8 cellular contexts compared by ENCODE assay signal in genomic region chr15:72670656-72671352, GRCh38. TPM values are rescaled to one million over a fixed set of nuclear protein-coding genes. Genes with fewer than 3 reads are reported as not detected.
A peak's percentile ranks its signal among the peaks of the same experiment; 100 is the strongest.
DNase-seq lines count a peak whose midpoint lies in the region; ATAC-seq and TF ChIP-seq lines count a peak whose summit lies in the region.
"Not testable (repeated sequence)": the region's sequence is repeated elsewhere in the genome, so short reads cannot be mapped to it uniquely, and the experiment has no call there.

No MANE protein-coding gene starts in this region.

- peak overlapping the region; percentile 59 for H3K4me2 ChIP-seq in SU-DHL-6 (ENCODE audit: low read depth, low read length, poor library complexity, severe bottlenecking)

- intact Hi-C loops in CD14-positive monocyte (cut with micrococcal nuclease): loop anchor here in 1 of 2 donors (10.0 kb wide), 3 partner anchors 66 to 476 kb away; partner anchors contain the start of gene GRAMD2A

- not testable (repeated sequence) for H2AFZ ChIP-seq in SU-DHL-6 (ENCODE audit: low read depth, low read length, severe bottlenecking)

- H3K9ac ChIP-seq in SU-DHL-6 (ENCODE audit: low read length): not testable (repeated sequence)

- H3K27me3 Mint-ChIP-seq in CD14-positive monocyte (ENCODE audit: low read depth in 3 of 3): peaks cover 8 to 15% (median 11%) of the 10 kb centered on the region in 3 donors
- peaks cover 6 to 21% (median 18%) of the 10 kb centered on the region in 3 donors for H3K27me3 Mint-ChIP-seq in naive B cell

- not testable (repeated sequence) for H3K4me1 ChIP-seq in gastroesophageal sphincter

- ATAC-seq in GM19395 (IDR thresholded peaks at IDR 0.05; ENCODE audit: unreplicated experiment): peak; percentile 95
- ATAC-seq in HG03175 (IDR thresholded peaks at IDR 0.05; ENCODE audit: unreplicated experiment): peak; percentile 91
- ATAC-seq in gastroesophageal sphincter: peak; percentile 90
- ATAC-seq in naive B cell (ENCODE audit: low read depth in 2 of 2): peak; percentile 91 to 92

- not testable (repeated sequence) for H3K79me2 ChIP-seq in SU-DHL-6 (ENCODE audit: insufficient read depth, low read length)

- H3K36me3 ChIP-seq in SU-DHL-6 (ENCODE audit: low read length); gastroesophageal sphincter: not testable (repeated sequence)

- H3K4me3 Mint-ChIP-seq in CD14-positive monocyte (peak overlapping the region; percentile 84 to 94), naive B cell (peak overlapping the region in 7 of 8 donors; percentile 61 to 94 (median 88))

- H4K20me1 ChIP-seq in SU-DHL-6 (ENCODE audit: low read depth, low read length): not testable (repeated sequence)

- not testable (repeated sequence) for H3K9me3 Mint-ChIP-seq in CD14-positive monocyte, naive B cell

- not testable (repeated sequence) for TF ChIP-seq EP300 in gastroesophageal sphincter (IDR thresholded peaks at IDR 0.05)

- not testable (repeated sequence) for H3K27me3 ChIP-seq in SU-DHL-6 (ENCODE audit: low read length)
- H3K27me3 ChIP-seq in gastroesophageal sphincter: peaks cover 25% of the 10 kb centered on the region

- peak; percentile 89 for TF ChIP-seq CTCF in CD14-positive monocyte (IDR thresholded peaks at IDR 0.05)
- TF ChIP-seq CTCF in SU-DHL-6 (IDR thresholded peaks at IDR 0.05; ENCODE audit: insufficient read depth, low read length, poor library complexity, severe bottlenecking): peak; percentile 66
- TF ChIP-seq CTCF in gastroesophageal sphincter (IDR thresholded peaks at IDR 0.05): peak; percentile 45 to 68 (median 48)

- H3K36me3 Mint-ChIP-seq in CD14-positive monocyte, naive B cell: not testable (repeated sequence)

- H3K27ac Mint-ChIP-seq in CD14-positive monocyte: peak overlapping the region in 4 of 7 donors; percentile 46 to 74 (median 68)
- peak overlapping the region in 1 of 6 donors; percentile 45 for H3K27ac Mint-ChIP-seq in naive B cell

- H3K4me1 Mint-ChIP-seq in CD14-positive monocyte: not testable (repeated sequence)
- H3K4me1 Mint-ChIP-seq in naive B cell: peaks cover 5 to 12% (median 7%) of the 10 kb centered on the region in 3 donors

- not testable (repeated sequence) for H3K27ac ChIP-seq in SU-DHL-6 (ENCODE audit: low read depth, low read length)
- peak overlapping the region in 1 of 4 donors; percentile 40 for H3K27ac ChIP-seq in gastroesophageal sphincter

- TF ChIP-seq POLR2A in gastroesophageal sphincter (IDR thresholded peaks at IDR 0.05): not testable (repeated sequence)

- H3K4me3 ChIP-seq in SU-DHL-6 (ENCODE audit: insufficient read depth, low read length, poor library complexity, severe bottlenecking) (peak overlapping the region; percentile 35), gastroesophageal sphincter (peak overlapping the region in 1 of 2 donors; percentile 22)

- WGBS in gastroesophageal sphincter (ENCODE audit: low coverage in 1 of 2), 2 donors: 10 to 40% methylated on average over 1 to 4 of the region's 8 CpGs

- DNase-seq in CD14-positive monocyte (ENCODE audit: low spot score) (peak; percentile 65), naive B cell (peak; percentile 66)
- peak; percentile 74 for DNase-seq in activated naive CD4-positive, alpha-beta T cell treated with anti-CD3 and anti-CD28 coated beads, Interleukin-2, amount 50 U/mL, for 16 hours
- peak; percentile 37 for DNase-seq in stimulated activated CD8-positive, alpha-beta memory T cell treated with anti-CD3 and anti-CD28 coated beads, Interleukin-12 subunit alpha, Interleukin-12 subunit beta, amount 100 ng/mL, for 4 hours (ENCODE audit: low read depth)

- not testable (repeated sequence) for H3K9me2 ChIP-seq in SU-DHL-6 (replicated peaks; ENCODE audit: insufficient read depth, low read length)

- not testable (repeated sequence) for H3F3A ChIP-seq in SU-DHL-6 (ENCODE audit: insufficient read depth)

- not testable (repeated sequence) for H3K9me3 ChIP-seq in SU-DHL-6 (ENCODE audit: insufficient read depth, low read length); gastroesophageal sphincter

RNA-seq across cellular contexts. Expression of gene HIGD2B, which starts 15.2 kb away (rescaled TPM):
- polyA plus RNA-seq in CD14-positive monocyte: not detected
- not detected for total RNA-seq in gastroesophageal sphincter
- under 1 TPM in 1 of 6 donors, not detected in 5; 0.27 TPM for polyA plus RNA-seq in naive B cell (ENCODE audit: low read depth in 6 of 6)

RNA-seq across cellular contexts. Expression of gene BBS4, which starts 15.2 kb away (rescaled TPM):
- polyA plus RNA-seq in CD14-positive monocyte (1 to 10 TPM; 4.0 to 4.1 TPM), naive B cell (ENCODE audit: low read depth in 6 of 6) (10 to 100 TPM; 11.4 to 14.9 (median 13.2) TPM)
- total RNA-seq in gastroesophageal sphincter: 10 to 100 TPM; 19.8 to 34.9 (median 26.6) TPM

RNA-seq across cellular contexts. Expression of gene GOLGA6B, which starts 16.3 kb away (rescaled TPM):
- polyA plus RNA-seq in CD14-positive monocyte (not detected), naive B cell (ENCODE audit: low read depth in 6 of 6) (not detected)
- under 1 TPM in 1 of 4 donors, not detected in 3; 0.40 TPM for total RNA-seq in gastroesophageal sphincter
